8 cellular contexts compared by ENCODE assay signal in genomic region chr6:35259194-35259945, GRCh38. TPM values are rescaled to one million over a fixed set of nuclear protein-coding genes. Genes with fewer than 3 reads are reported as not detected.
DNase-seq lines count a peak whose midpoint lies in the region; ATAC-seq, FAIRE-seq and TF ChIP-seq lines count a peak whose summit lies in the region.

TSS of gene ZNF76 (plus strand) at chr6:35259735. CDS start at chr6:35281152, 21,417 bp downstream.

- peak within 1 kb of the TSS; percentile 89 for H3K4me3 ChIP-seq in OCI-LY3 (ENCODE audit: low read length)
- peak within 1 kb of the TSS; percentile 55 to 63 (median 62) for H3K4me3 ChIP-seq in endothelial cell of umbilical vein (replicated peaks in 1 of 3; ENCODE audit: insufficient read depth in 1 of 3, low read depth in 1 of 3, low read length in 3 of 3)

- peak; percentile 100 for DNase-seq in Calu3
- DNase-seq in HuH-7 (ENCODE audit: low spot score), result peak; percentile 88
- peak; percentile 96 for DNase-seq in activated CD8-positive, alpha-beta memory T cell treated with anti-CD3 and anti-CD28 coated beads, Interleukin-2, amount 50 U/mL, for 48 hours
- DNase-seq in endothelial cell of umbilical vein (ENCODE audit: low read depth, low spot score), result peak; percentile 93
- peak; percentile 97 for DNase-seq in middle frontal gyrus (ENCODE audit: extremely low spot score, low spot score)
- peak; percentile 89 to 91 for DNase-seq in stimulated activated CD8-positive, alpha-beta memory T cell treated with anti-CD3 and anti-CD28 coated beads, Interleukin-2, amount 100 ng/mL, for 48 hours (ENCODE audit: low read depth in 2 of 2)

- H3K9me3 Mint-ChIP-seq in Calu3 (ENCODE audit: low read depth, unreplicated experiment), result no peaks in the 10 kb centered on the region

- peak within 1 kb of the TSS; percentile 96 for H3K4me2 ChIP-seq in OCI-LY3 (ENCODE audit: low read length)
- H3K4me2 ChIP-seq in endothelial cell of umbilical vein (ENCODE audit: insufficient read depth, low read length), result peak within 1 kb of the TSS; percentile 68

- no peaks in the 10 kb centered on the region for H3K27me3 Mint-ChIP-seq in Calu3 (ENCODE audit: unreplicated experiment)

- FAIRE-seq in endothelial cell of umbilical vein (lab: Jason Lieb, UNC), result peak; percentile 78

- H2AFZ ChIP-seq in OCI-LY3 (ENCODE audit: low read depth, low read length) (peak within 1 kb of the TSS; percentile 83), endothelial cell of umbilical vein (ENCODE audit: low read depth, low read length) (peak within 1 kb of the TSS; percentile 65)

- BruUV-seq in Calu3 (replicated peaks; lab: Mats Ljungman, UMichigan) (no TSS peak), endothelial cell of umbilical vein (replicated peaks; lab: Mats Ljungman, UMichigan) (no TSS peak)

- ATAC-seq in GM21447 (IDR thresholded peaks at IDR 0.05; ENCODE audit: unreplicated experiment), result peak; percentile 86

- H3K79me2 ChIP-seq in OCI-LY3 (ENCODE audit: low read length), result peaks cover 10% of the 10 kb centered on the region
- H3K79me2 ChIP-seq in endothelial cell of umbilical vein (ENCODE audit: control insufficient read depth, insufficient read depth, low read length), result peaks cover 3% of the 10 kb centered on the region

- peak within 1 kb of the TSS; percentile 99 for H3K27ac Mint-ChIP-seq in Calu3 (ENCODE audit: unreplicated experiment)

- H3K4me3 Mint-ChIP-seq in Calu3 (ENCODE audit: low read depth, unreplicated experiment), result peak within 1 kb of the TSS; percentile 98

- H3K4me1 ChIP-seq in OCI-LY3 (ENCODE audit: low read length) (peaks cover 19% of the 10 kb centered on the region), endothelial cell of umbilical vein (ENCODE audit: control insufficient read depth, extremely low read depth, insufficient read depth, low read length) (peaks cover 14% of the 10 kb centered on the region)

- CTCF ChIA-PET in Calu3 (lab: Charles Lee) (interaction anchor here (0.5 to 2.2 kb wide), 13 partner anchors 10 to 651 kb away, joined by 3 to 11 read pairs (median 4); partner anchors contain the start of gene TAF11), endothelial cell of umbilical vein (lab: Charles Lee) (interaction anchor here (0.6 to 2.2 kb wide), 13 partner anchors 8 to 845 kb away, joined by 3 to 21 read pairs (median 4); partner anchors contain the start of gene RPL10A)

- intact Hi-C loops in Calu3 (cut with micrococcal nuclease; ENCODE audit: unreplicated experiment) (no loop called here), endothelial cell of umbilical vein (cut with micrococcal nuclease) (loop anchor here (5.0 kb wide), 1 partner anchor 42 kb away; no protein-coding TSS in a partner anchor)

- no peak for TF ChIP-seq CTCF in Calu3 (IDR thresholded peaks at IDR 0.05; ENCODE audit: unreplicated experiment)
- no peak for TF ChIP-seq CTCF in OCI-LY3 (IDR thresholded peaks at IDR 0.05; ENCODE audit: low read depth, low read length)
- no peak for TF ChIP-seq CTCF in endothelial cell of umbilical vein (IDR thresholded peaks at IDR 0.05; ENCODE audit: extremely low read depth in 1 of 2, insufficient read depth in 1 of 2, low read depth in 1 of 2, low read length in 2 of 2)

- POLR2A ChIA-PET in endothelial cell of umbilical vein (lab: Charles Lee), result no interaction called here

- H3K9me3 ChIP-seq in OCI-LY3 (ENCODE audit: insufficient read depth, low read length), result no peaks in the 10 kb centered on the region
- H3K9me3 ChIP-seq in endothelial cell of umbilical vein (replicated peaks; ENCODE audit: control insufficient read depth, insufficient read depth, low read length), result no peaks in the 10 kb centered on the region

- H3K9ac ChIP-seq in OCI-LY3 (ENCODE audit: low read length) (peak within 1 kb of the TSS; percentile 92), endothelial cell of umbilical vein (replicated peaks; ENCODE audit: extremely low read depth, insufficient read depth, low read length) (peak within 1 kb of the TSS; percentile 48)

- H3K36me3 Mint-ChIP-seq in Calu3 (ENCODE audit: insufficient read depth, unreplicated experiment), result peaks cover 29% of the 10 kb centered on the region

- no peaks in the 10 kb centered on the region for H3K27me3 ChIP-seq in OCI-LY3 (ENCODE audit: low read depth, low read length)
- no peaks in the 10 kb centered on the region for H3K27me3 ChIP-seq in endothelial cell of umbilical vein (ENCODE audit: control insufficient read depth in 2 of 2, insufficient read depth in 2 of 2, low read length in 2 of 2)

- H3K9me1 ChIP-seq in endothelial cell of umbilical vein (replicated peaks; ENCODE audit: control insufficient read depth, extremely low read depth, insufficient read depth, low read length), result no peaks in the 10 kb centered on the region

- TF ChIP-seq POLR2A in endothelial cell of umbilical vein (IDR thresholded peaks at IDR 0.05; ENCODE audit: low read depth, low read length), result peak; percentile 71

- dilution Hi-C loops in endothelial cell of umbilical vein (cut with MboI; ENCODE audit: extremely low pct_ligation_motif_present, low sequenced_read_pairs), result no loop called here

- no peaks in the 10 kb centered on the region for H4K20me1 ChIP-seq in OCI-LY3 (ENCODE audit: insufficient read depth, low read length)
- H4K20me1 ChIP-seq in endothelial cell of umbilical vein (replicated peaks; ENCODE audit: control insufficient read depth, extremely low read depth, insufficient read depth, low read length), result no peaks in the 10 kb centered on the region

- H3K27ac ChIP-seq in OCI-LY3 (ENCODE audit: low read length) (peak within 1 kb of the TSS; percentile 66), endothelial cell of umbilical vein (ENCODE audit: insufficient read depth, low read depth, low read length) (peak within 1 kb of the TSS; percentile 25)

- H3K36me3 ChIP-seq in OCI-LY3 (replicated peaks; ENCODE audit: low read depth, low read length) (no peaks in the 10 kb centered on the region), endothelial cell of umbilical vein (ENCODE audit: control insufficient read depth in 2 of 2, extremely low read depth in 1 of 2, insufficient read depth in 2 of 2, low read length in 2 of 2) (no peaks in the 10 kb centered on the region)

- peaks cover 39% of the 10 kb centered on the region for H3K4me1 Mint-ChIP-seq in Calu3 (ENCODE audit: low read depth, unreplicated experiment)

TF ChIP-seq in endothelial cell of umbilical vein, 7 proteins besides CTCF, POLR2A, EP300 and RAD21:
- TF ChIP-seq FOS (IDR thresholded peaks at IDR 0.05; ENCODE audit: borderline replicate concordance, insufficient read depth, low read length) (peak; percentile 70), MYC (IDR thresholded peaks at IDR 0.05; ENCODE audit: low read depth, low read length) (no peak), POLR2AphosphoS5 (IDR thresholded peaks at IDR 0.05; ENCODE audit: insufficient read depth, low read depth, low read length) (peak; percentile 30), GATA2 (IDR thresholded peaks at IDR 0.05; ENCODE audit: insufficient read depth, insufficient read length, low read depth, low read length) (no peak), JUN (IDR thresholded peaks at IDR 0.05; ENCODE audit: borderline replicate concordance, insufficient read depth, insufficient read length, low read depth) (peak; percentile 36)
TF ChIP-seq in endothelial cell of umbilical vein: peak in this region for 3.

RNA-seq across cellular contexts. Expression of gene ZNF76, which starts in this region (rescaled TPM):
- total RNA-seq in Calu3 (2022) (52.0 and 60.0 TPM in 2 replicates), endothelial cell of umbilical vein (26.7 and 34.6 TPM in 2 replicates)
- 27.9 and 33.3 TPM in 2 replicates for polyA plus RNA-seq in endothelial cell of umbilical vein
- polyA plus RNA-seq in endothelial cell of umbilical vein (2011; cell fraction: cytosol; rRNA removed), result 18.4 and 20.7 TPM in 2 replicates
- 91.7 and 122 TPM in 2 replicates for polyA plus RNA-seq in endothelial cell of umbilical vein (2011; cell fraction: nucleus; rRNA removed)
- 18.1 and 20.8 TPM in 2 replicates for polyA plus RNA-seq in endothelial cell of umbilical vein (2012)
- 35.4 and 44.9 TPM in 2 replicates for polyA minus RNA-seq in endothelial cell of umbilical vein
- 9.7 TPM for polyA minus RNA-seq in endothelial cell of umbilical vein (2011; cell fraction: cytosol; rRNA and poly(A)+ RNA removed)
- polyA minus RNA-seq in endothelial cell of umbilical vein (2011; cell fraction: nucleus; rRNA and poly(A)+ RNA removed), result 26.9 and 29.8 TPM in 2 replicates

Comparison
In these comparisons a context has a peak if more than half of its experiments do, and no peak if none do; other contexts are left out.
1. Peak in every context shown above with its lines: DNase-seq, ATAC-seq, H3K4me3 ChIP-seq and H3K27ac ChIP-seq.